ENCODE assay signal across 17 cellular contexts in genomic region chr15:42151012-42151615, GRCh38. TPM values are rescaled to one million over a fixed set of nuclear protein-coding genes. Genes with fewer than 3 reads are reported as not detected.
A peak's percentile ranks its signal among the peaks of the same experiment; 100 is the strongest.
DNase-seq lines count a peak whose midpoint lies in the region; ATAC-seq, FAIRE-seq and TF ChIP-seq lines count a peak whose summit lies in the region.
"Had no signal": no experiment of that assay in that cellular context is flagged by ENCODE, and none has a peak within 500 bp of the region (broad histone marks: within the 10 kb centered on the region; RNA-seq: fewer than 3 reads in every experiment).

No MANE protein-coding gene starts in this region.

- H3K4me1 ChIP-seq in kidney (ENCODE audit: control insufficient read depth in 1 of 2, insufficient read depth in 1 of 2, low read depth in 1 of 2, low read length in 2 of 2) (peaks cover 24 to 38% of the 10 kb centered on the region in 2 donors), psoas muscle (peaks cover 16% of the 10 kb centered on the region)
- H3K4me1 ChIP-seq: BLaER1 had no signal

- TF ChIP-seq CTCF in RWPE1 (conservative IDR thresholded peaks at IDR 0.05; ENCODE audit: low read depth) (no peak), kidney (IDR thresholded peaks at IDR 0.05; ENCODE audit: borderline replicate concordance, extremely low read depth, insufficient read depth) (no peak), psoas muscle (IDR thresholded peaks at IDR 0.05) (no peak)

- CTCF ChIA-PET in RWPE1 (lab: Yijun Ruan, JAX): interaction anchor here (0.8 kb wide), 1 partner anchor 14 kb away, joined by 5 read pairs; no protein-coding TSS in a partner anchor

- ATAC-seq in psoas muscle: no peak
- ATAC-seq in activated CD4-positive, CD25-positive, alpha-beta regulatory T cell treated with anti-CD3 and anti-CD28 coated beads, Interleukin-2, amount 50 U/mL, for 24 hours: no peak
- ATAC-seq: Panc1 had no signal

- POLR2A ChIA-PET in RWPE1 (lab: Yijun Ruan, JAX; ENCODE audit: low non-redundant PET): no interaction called here

- H3K9me3 ChIP-seq in kidney (ENCODE audit: control insufficient read depth in 1 of 2, low read length in 2 of 2) (no peaks in the 10 kb centered on the region), psoas muscle (no peaks in the 10 kb centered on the region)
- H3K9me3 ChIP-seq: BLaER1 had no signal

- H3K4me3 ChIP-seq in kidney (ENCODE audit: low read length in 2 of 2) (no peak overlapping the region), psoas muscle (no peak overlapping the region)
- H3K4me3 ChIP-seq: BLaER1 had no signal

- H3K27ac ChIP-seq in RWPE1 (peak overlapping the region; percentile 78), kidney (ENCODE audit: low read depth in 2 of 2, low read length in 2 of 2) (peak overlapping the region; percentile 23 to 37), psoas muscle (peak overlapping the region; percentile 67)
- H3K27ac ChIP-seq: BLaER1 had no signal

- DNase-seq in activated effector memory CD4-positive, alpha-beta T cell treated with anti-CD3 and anti-CD28 coated beads, Interleukin-2, amount 50 U/mL, for 16 hours: peak; percentile 41
- DNase-seq in activated effector memory CD4-positive, alpha-beta T cell treated with Interleukin-2 at 50 U/mL for 16 hours: no peak
- DNase-seq in RWPE1 (ENCODE audit: low spot score): no peak
- DNase-seq in kidney: peak; percentile 53
- DNase-seq in psoas muscle: no peak
- DNase-seq in effector CD8-positive, alpha-beta T cell (lab: John Stamatoyannopoulos, UW): no peak
- no peak for DNase-seq in stimulated activated CD4-positive, alpha-beta T cell treated with anti-CD3 and anti-CD28 coated beads, Interleukin-12 subunit alpha, Interleukin-12 subunit beta, amount 100 ng/mL, for 4 hours
- DNase-seq: 8988T; CD8-positive, alpha-beta memory T cell; H9; NCI-H1417; NCI-H2029 treated with DMSO at 0.1 percent for 48 hours; NCI-H510A treated with DMSO at 0.1 percent for 48 hours had no signal

- no peak for FAIRE-seq in kidney (lab: Jason Lieb, UNC)

- WGBS in psoas muscle, 3 donors: 83 to 92% (median 87%) methylated on average over 12 of the region's 12 CpGs

- intact Hi-C loops in kidney (cut with DNase I): no loop called here
- intact Hi-C loops in psoas muscle (cut with DNase I): no loop called here

- H3K36me3 ChIP-seq in kidney (ENCODE audit: control insufficient read depth in 1 of 2, insufficient read depth in 2 of 2, low read length in 2 of 2) (no peaks in the 10 kb centered on the region), psoas muscle (ENCODE audit: insufficient read depth in 1 of 2, low read depth in 1 of 2) (no peaks in the 10 kb centered on the region)
- H3K36me3 ChIP-seq: BLaER1 had no signal

- H3K27me3 ChIP-seq in psoas muscle (ENCODE audit: insufficient read depth in 3 of 3, low read length in 2 of 3): no peaks in the 10 kb centered on the region
- H3K27me3 ChIP-seq: BLaER1 had no signal

- peak overlapping the region in 1 of 2 donors; percentile 14 for H3K9ac ChIP-seq in kidney (ENCODE audit: low read length in 2 of 2)
- H3K9ac ChIP-seq: BLaER1 had no signal

RNA-seq across cellular contexts. Expression of gene PLA2G4F, which starts 5.3 kb away (rescaled TPM):
- 51.2 TPM for total RNA-seq in kidney
- 35.9 TPM for polyA plus RNA-seq in kidney (ENCODE audit: insufficient read depth, low read depth, low replicate concordance)
- total RNA-seq in psoas muscle: 1 to 10 TPM; 1.9 to 5.3 (median 3.6) TPM
- polyA plus RNA-seq in psoas muscle: under 1 TPM; 0.20 to 0.93 (median 0.86) TPM
- total RNA-seq: CD8-positive, alpha-beta memory T cell; Daoy; H9 had no signal
- polyA plus RNA-seq: CD8-positive, alpha-beta memory T cell had no signal

RNA-seq across cellular contexts. Expression of gene PLA2G4D, which starts 56.8 kb away (rescaled TPM):
- not detected for total RNA-seq in kidney
- not detected for polyA plus RNA-seq in kidney (ENCODE audit: insufficient read depth, low read depth, low replicate concordance)
- total RNA-seq in psoas muscle: not detected
- not detected for polyA plus RNA-seq in psoas muscle
- total RNA-seq: CD8-positive, alpha-beta memory T cell; Daoy had no signal
- polyA plus RNA-seq: CD8-positive, alpha-beta memory T cell had no signal

RNA-seq across cellular contexts. Expression of gene VPS39, which starts 57.0 kb away (rescaled TPM):
- total RNA-seq in kidney (70.9 TPM), psoas muscle (10 to 100 TPM; 37.3 to 47.8 (median 46.2) TPM)
- polyA plus RNA-seq in kidney (ENCODE audit: insufficient read depth, low read depth, low replicate concordance) (33.1 TPM), psoas muscle (10 to 100 TPM; 15.2 to 43.3 (median 17.7) TPM)

Comparison
In these comparisons a context has a peak if more than half of its experiments do, and no peak if none do; other contexts are left out.
1. DNase-seq: peak in activated effector memory CD4-positive, alpha-beta T cell treated with anti-CD3 and anti-CD28 coated beads, Interleukin-2, amount 50 U/mL, for 16 hours (single experiment) and kidney (single experiment); none in activated effector memory CD4-positive, alpha-beta T cell treated with Interleukin-2 at 50 U/mL for 16 hours (single experiment), RWPE1 (single experiment), psoas muscle (0 of 2), effector CD8-positive, alpha-beta T cell (single experiment) and stimulated activated CD4-positive, alpha-beta T cell treated with anti-CD3 and anti-CD28 coated beads, Interleukin-12 subunit alpha, Interleukin-12 subunit beta, amount 100 ng/mL, for 4 hours (single experiment).
2. Peak in every context shown above with its lines, with median percentiles within 50 percentile points of each other: H3K27ac ChIP-seq.